ENCODE assay signal across 1 cellular context in the genomic region with DNA sequence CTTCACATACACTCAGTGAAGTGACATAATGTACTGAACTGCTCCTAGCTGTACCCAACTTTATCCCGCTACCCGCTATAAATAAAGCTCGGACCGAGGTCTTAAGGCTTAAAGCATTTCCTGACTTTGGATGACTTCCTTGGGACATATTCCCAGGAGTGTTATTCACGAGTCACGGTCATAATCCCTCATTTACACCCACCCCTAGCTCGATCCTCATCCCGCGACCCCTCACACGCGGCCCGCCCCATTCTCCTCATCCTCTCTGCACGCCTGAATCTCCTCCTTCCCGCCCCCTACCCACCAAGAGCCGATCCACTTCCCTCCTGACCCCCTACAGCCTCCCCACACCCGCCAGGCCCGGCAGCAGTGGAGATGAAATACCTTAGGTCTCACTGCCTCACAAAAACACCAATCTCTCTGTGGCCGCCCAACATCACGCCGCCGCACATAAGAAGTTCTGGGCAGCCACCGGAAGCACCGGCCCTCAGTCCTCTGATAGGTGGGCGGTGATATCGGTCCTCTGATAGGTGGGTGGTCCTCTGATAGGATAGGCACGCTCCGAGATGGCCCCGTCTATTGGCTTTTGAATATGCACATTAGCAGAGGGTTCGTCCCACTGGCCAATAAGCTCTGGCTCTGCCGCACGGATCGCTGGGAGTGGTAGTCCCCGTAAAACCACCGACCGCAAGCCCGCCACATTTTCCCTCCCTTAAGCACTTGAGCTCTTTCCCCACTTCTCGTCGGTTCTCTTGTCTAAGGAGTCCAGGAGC.
A peak's percentile ranks its signal among the peaks of the same experiment; 100 is the strongest.
TF ChIP-seq lines count a peak whose summit lies in the region.

TSS of gene WDCP (minus strand) at position 462 of the 773 bp plus-strand sequence. CDS start 7,897 bp downstream, outside the sequence.

TF ChIP-seq in K562, 482 proteins besides CTCF, POLR2A, EP300 and RAD21 (continued from another document and continues in another):
- TF ChIP-seq CHAMP1 (IDR thresholded peaks at IDR 0.05) (no peak), HNRNPLL (IDR thresholded peaks at IDR 0.05; ENCODE audit: low read depth, low read length, poor library complexity, severe bottlenecking) (no peak), TRIM24 (IDR thresholded peaks at IDR 0.05) (peak; percentile 22 to 37; a peak in 1 of 4 replicates), DIDO1 (tag; IDR thresholded peaks at IDR 0.05; ENCODE audit: low read depth) (no peak), CBFA2T2 (conservative IDR thresholded peaks at IDR 0.05) (no peak), RREB1 (CRISPR knock-in tag; IDR thresholded peaks at IDR 0.05) (no peak), XRCC3 (IDR thresholded peaks at IDR 0.05) (no peak), POLR2AphosphoS5 (IDR thresholded peaks at IDR 0.05; ENCODE audit: control insufficient read depth, insufficient read depth, low read depth, low read length) (peak; percentile 93), CHD1 (IDR thresholded peaks at IDR 0.05; ENCODE audit: low read length) (no peak), LEF1 (IDR thresholded peaks at IDR 0.05) (no peak), SNIP1 (IDR thresholded peaks at IDR 0.05; ENCODE audit: low read depth) (peak; percentile 44; the same call in 1 of the 2 replicates), HCFC1 (IDR thresholded peaks at IDR 0.05; ENCODE audit: low read depth, low read length) (peak; percentile 92), NFATC3 (IDR thresholded peaks at IDR 0.05) (no peak), GABPA (tag; conservative IDR thresholded peaks at IDR 0.05; ENCODE audit: low read depth) (peak; percentile 93), VEZF1 (CRISPR knock-in tag; IDR thresholded peaks at IDR 0.05) (no peak), SMARCB1 (IDR thresholded peaks at IDR 0.05; ENCODE audit: insufficient read length, low read depth) (no peak), CBFA2T3 (IDR thresholded peaks at IDR 0.05) (no peak), HDAC3 (IDR thresholded peaks at IDR 0.05; ENCODE audit: borderline replicate concordance, partially characterized antibody) (no peak), HEY1 (CRISPR knock-in tag; IDR thresholded peaks at IDR 0.05; ENCODE audit: borderline replicate concordance) (no peak), JUND (IDR thresholded peaks at IDR 0.05; ENCODE audit: borderline replicate concordance, low read depth, low read length) (no peak), JUND (tag; IDR thresholded peaks at IDR 0.05; ENCODE audit: borderline replicate concordance, low read depth, low read length) (no peak), TBL1XR1 (IDR thresholded peaks at IDR 0.05; ENCODE audit: low read length in 2 of 2) (0 out of 4 replicates have a peak, but pooled peaks of 1 of the 2 experiments have one; percentile 11), ZNF644 (tag; IDR thresholded peaks at IDR 0.05; ENCODE audit: low read depth) (no peak), ZNF589 (CRISPR knock-in tag; IDR thresholded peaks at IDR 0.05; ENCODE audit: low read depth) (no peak), CSDE1 (IDR thresholded peaks at IDR 0.05) (no peak), PTTG1 (tag; IDR thresholded peaks at IDR 0.05; ENCODE audit: low read depth) (no peak), CBX3 (IDR thresholded peaks at IDR 0.05; ENCODE audit: borderline replicate concordance in 1 of 2, low read length in 2 of 2) (no peak), ZNF444 (CRISPR knock-in tag; IDR thresholded peaks at IDR 0.05) (no peak), PRPF4 (IDR thresholded peaks at IDR 0.05; ENCODE audit: insufficient read depth, low read depth, low read length, poor library complexity, severe bottlenecking) (no peak), ASH1L (IDR thresholded peaks at IDR 0.05; ENCODE audit: borderline replicate concordance, low read depth, partially characterized antibody) (peak; percentile 96), TEAD4 (IDR thresholded peaks at IDR 0.05; ENCODE audit: low read length) (no peak), TEAD4 (CRISPR knock-in tag; IDR thresholded peaks at IDR 0.05; ENCODE audit: borderline replicate concordance) (no peak), ZNF561 (CRISPR knock-in tag; conservative IDR thresholded peaks at IDR 0.05) (no peak), TARDBP (IDR thresholded peaks at IDR 0.05) (no peak), HSF4 (CRISPR knock-in tag; IDR thresholded peaks at IDR 0.05; ENCODE audit: borderline replicate concordance) (no peak), MIER1 (IDR thresholded peaks at IDR 0.05; ENCODE audit: low read depth) (no peak), HNRNPL (IDR thresholded peaks at IDR 0.05; ENCODE audit: low read depth, low read length) (no peak), NELFE (IDR thresholded peaks at IDR 0.05; ENCODE audit: insufficient read depth, insufficient read length) (no peak), GABPB2 (CRISPR knock-in tag; conservative IDR thresholded peaks at IDR 0.05) (no peak), ZNF586 (CRISPR knock-in tag; conservative IDR thresholded peaks at IDR 0.05) (no peak)
- TF ChIP-seq, protein P1, sequence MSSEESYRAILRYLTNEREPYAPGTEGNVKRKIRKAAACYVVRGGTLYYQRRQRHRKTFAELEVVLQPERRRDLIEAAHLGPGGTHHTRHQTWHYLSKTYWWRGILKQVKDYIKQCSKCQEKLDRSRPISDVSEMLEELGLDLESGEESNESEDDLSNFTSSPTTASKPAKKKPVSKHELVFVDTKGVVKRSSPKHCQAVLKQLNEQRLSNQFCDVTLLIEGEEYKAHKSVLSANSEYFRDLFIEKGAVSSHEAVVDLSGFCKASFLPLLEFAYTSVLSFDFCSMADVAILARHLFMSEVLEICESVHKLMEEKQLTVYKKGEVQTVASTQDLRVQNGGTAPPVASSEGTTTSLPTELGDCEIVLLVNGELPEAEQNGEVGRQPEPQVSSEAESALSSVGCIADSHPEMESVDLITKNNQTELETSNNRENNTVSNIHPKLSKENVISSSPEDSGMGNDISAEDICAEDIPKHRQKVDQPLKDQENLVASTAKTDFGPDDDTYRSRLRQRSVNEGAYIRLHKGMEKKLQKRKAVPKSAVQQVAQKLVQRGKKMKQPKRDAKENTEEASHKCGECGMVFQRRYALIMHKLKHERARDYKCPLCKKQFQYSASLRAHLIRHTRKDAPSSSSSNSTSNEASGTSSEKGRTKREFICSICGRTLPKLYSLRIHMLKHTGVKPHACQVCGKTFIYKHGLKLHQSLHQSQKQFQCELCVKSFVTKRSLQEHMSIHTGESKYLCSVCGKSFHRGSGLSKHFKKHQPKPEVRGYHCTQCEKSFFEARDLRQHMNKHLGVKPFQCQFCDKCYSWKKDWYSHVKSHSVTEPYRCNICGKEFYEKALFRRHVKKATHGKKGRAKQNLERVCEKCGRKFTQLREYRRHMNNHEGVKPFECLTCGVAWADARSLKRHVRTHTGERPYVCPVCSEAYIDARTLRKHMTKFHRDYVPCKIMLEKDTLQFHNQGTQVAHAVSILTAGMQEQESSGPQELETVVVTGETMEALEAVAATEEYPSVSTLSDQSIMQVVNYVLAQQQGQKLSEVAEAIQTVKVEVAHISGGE (CRISPR knock-in tag; IDR thresholded peaks at IDR 0.05), result peak in 1 of 3 experiments; percentile 28; a peak in 1 of 6 replicates
- TF ChIP-seq, protein P2, sequence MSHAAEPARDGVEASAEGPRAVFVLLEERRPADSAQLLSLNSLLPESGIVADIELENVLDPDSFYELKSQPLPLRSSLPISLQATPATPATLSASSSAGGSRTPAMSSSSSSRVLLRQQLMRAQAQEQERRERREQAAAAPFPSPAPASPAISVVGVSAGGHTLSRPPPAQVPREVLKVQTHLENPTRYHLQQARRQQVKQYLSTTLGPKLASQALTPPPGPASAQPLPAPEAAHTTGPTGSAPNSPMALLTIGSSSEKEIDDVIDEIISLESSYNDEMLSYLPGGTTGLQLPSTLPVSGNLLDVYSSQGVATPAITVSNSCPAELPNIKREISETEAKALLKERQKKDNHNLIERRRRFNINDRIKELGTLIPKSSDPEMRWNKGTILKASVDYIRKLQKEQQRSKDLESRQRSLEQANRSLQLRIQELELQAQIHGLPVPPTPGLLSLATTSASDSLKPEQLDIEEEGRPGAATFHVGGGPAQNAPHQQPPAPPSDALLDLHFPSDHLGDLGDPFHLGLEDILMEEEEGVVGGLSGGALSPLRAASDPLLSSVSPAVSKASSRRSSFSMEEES (CRISPR knock-in tag; IDR thresholded peaks at IDR 0.05), result no peak
- TF ChIP-seq, protein P3, sequence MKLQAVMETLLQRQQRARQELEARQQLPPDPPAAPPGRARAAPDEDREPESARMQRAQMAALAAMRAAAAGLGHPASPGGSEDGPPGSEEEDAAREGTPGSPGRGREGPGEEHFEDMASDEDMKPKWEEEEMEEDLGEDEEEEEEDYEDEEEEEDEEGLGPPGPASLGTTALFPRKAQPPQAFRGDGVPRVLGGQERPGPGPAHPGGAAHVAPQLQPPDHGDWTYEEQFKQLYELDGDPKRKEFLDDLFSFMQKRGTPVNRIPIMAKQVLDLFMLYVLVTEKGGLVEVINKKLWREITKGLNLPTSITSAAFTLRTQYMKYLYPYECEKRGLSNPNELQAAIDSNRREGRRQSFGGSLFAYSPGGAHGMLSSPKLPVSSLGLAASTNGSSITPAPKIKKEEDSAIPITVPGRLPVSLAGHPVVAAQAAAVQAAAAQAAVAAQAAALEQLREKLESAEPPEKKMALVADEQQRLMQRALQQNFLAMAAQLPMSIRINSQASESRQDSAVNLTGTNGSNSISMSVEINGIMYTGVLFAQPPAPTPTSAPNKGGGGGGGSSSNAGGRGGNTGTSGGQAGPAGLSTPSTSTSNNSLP (IDR thresholded peaks at IDR 0.05; ENCODE audit: borderline replicate concordance, low read depth, low read length), result 0 out of 2 replicates have a peak, but pooled peaks have one; percentile 50
- TF ChIP-seq, protein P4, sequence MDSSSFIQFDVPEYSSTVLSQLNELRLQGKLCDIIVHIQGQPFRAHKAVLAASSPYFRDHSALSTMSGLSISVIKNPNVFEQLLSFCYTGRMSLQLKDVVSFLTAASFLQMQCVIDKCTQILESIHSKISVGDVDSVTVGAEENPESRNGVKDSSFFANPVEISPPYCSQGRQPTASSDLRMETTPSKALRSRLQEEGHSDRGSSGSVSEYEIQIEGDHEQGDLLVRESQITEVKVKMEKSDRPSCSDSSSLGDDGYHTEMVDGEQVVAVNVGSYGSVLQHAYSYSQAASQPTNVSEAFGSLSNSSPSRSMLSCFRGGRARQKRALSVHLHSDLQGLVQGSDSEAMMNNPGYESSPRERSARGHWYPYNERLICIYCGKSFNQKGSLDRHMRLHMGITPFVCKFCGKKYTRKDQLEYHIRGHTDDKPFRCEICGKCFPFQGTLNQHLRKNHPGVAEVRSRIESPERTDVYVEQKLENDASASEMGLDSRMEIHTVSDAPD (CRISPR knock-in tag; IDR thresholded peaks at IDR 0.05), result no peak
